Comparison of ENCODE assay signal across 1 cellular context in the genomic region with DNA sequence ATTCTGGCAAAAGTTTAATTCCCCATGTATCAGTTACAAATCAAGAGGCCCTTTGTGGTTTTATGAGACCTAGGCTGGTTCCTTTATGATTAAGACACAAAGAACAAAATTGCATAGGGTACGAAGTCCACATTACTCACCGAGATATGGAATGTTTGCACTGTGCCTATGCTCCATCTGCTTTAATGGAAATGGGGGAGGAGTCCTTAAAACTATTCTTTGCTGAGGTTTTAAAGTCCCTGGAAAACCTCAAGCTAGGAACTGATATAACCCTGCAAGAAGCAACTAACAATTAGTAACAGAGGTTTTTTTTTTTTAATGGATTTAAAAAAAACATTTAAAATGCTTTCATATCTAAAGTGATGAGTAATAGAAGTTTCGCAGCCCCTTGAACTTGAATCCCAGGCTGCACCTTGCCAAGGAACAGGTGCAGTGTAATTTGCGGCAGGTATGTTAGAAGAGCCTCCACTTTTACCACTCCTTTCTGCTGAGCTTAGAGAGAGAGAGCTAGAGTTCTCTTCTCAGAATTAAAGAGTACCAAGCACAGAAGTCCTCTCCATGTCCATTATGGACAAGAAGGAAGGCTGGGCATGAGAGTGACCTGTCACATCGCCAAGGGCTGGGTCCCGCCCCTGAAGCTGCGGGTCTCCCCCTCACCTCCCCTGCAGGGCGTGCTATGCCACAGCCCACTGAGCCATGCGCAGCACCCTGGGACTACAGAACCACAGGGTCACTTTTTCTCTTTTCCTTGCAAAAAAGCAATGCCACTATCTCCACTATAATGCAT.
TF ChIP-seq lines count a peak whose summit lies in the region.

No MANE protein-coding gene starts in this region.

TF ChIP-seq in HEK293, 187 proteins besides CTCF, POLR2A, EP300 and RAD21 (continued from another document and continues in another):
- TF ChIP-seq, protein P1, sequence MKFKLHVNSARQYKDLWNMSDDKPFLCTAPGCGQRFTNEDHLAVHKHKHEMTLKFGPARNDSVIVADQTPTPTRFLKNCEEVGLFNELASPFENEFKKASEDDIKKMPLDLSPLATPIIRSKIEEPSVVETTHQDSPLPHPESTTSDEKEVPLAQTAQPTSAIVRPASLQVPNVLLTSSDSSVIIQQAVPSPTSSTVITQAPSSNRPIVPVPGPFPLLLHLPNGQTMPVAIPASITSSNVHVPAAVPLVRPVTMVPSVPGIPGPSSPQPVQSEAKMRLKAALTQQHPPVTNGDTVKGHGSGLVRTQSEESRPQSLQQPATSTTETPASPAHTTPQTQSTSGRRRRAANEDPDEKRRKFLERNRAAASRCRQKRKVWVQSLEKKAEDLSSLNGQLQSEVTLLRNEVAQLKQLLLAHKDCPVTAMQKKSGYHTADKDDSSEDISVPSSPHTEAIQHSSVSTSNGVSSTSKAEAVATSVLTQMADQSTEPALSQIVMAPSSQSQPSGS (tag by site-specific recombination; IDR thresholded peaks at IDR 0.05; ENCODE audit: low read depth) = no peak
- no peak for TF ChIP-seq IKZF3 (tag by site-specific recombination; IDR thresholded peaks at IDR 0.05)
- TF ChIP-seq, protein P2, sequence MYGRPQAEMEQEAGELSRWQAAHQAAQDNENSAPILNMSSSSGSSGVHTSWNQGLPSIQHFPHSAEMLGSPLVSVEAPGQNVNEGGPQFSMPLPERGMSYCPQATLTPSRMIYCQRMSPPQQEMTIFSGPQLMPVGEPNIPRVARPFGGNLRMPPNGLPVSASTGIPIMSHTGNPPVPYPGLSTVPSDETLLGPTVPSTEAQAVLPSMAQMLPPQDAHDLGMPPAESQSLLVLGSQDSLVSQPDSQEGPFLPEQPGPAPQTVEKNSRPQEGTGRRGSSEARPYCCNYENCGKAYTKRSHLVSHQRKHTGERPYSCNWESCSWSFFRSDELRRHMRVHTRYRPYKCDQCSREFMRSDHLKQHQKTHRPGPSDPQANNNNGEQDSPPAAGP (tag by site-specific recombination; IDR thresholded peaks at IDR 0.05) = no peak
- TF ChIP-seq, protein P3, sequence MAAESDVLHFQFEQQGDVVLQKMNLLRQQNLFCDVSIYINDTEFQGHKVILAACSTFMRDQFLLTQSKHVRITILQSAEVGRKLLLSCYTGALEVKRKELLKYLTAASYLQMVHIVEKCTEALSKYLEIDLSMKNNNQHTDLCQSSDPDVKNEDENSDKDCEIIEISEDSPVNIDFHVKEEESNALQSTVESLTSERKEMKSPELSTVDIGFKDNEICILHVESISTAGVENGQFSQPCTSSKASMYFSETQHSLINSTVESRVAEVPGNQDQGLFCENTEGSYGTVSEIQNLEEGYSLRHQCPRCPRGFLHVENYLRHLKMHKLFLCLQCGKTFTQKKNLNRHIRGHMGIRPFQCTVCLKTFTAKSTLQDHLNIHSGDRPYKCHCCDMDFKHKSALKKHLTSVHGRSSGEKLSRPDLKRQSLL (tag by site-specific recombination; IDR thresholded peaks at IDR 0.05) = peak; percentile 68
- TF ChIP-seq, protein P4, sequence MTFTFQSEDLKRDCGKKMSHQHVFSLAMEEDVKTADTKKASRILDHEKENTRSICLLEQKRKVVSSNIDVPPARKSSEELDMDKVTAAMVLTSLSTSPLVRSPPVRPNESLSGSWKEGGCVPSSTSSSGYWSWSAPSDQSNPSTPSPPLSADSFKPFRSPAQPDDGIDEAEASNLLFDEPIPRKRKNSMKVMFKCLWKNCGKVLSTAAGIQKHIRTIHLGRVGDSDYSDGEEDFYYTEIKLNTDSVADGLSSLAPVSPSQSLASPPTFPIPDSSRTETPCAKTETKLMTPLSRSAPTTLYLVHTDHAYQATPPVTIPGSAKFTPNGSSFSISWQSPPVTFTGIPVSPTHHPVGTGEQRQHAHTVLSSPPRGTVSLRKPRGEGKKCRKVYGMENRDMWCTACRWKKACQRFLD (tag by site-specific recombination; IDR thresholded peaks at IDR 0.05) = no peak
- TF ChIP-seq, protein P5, sequence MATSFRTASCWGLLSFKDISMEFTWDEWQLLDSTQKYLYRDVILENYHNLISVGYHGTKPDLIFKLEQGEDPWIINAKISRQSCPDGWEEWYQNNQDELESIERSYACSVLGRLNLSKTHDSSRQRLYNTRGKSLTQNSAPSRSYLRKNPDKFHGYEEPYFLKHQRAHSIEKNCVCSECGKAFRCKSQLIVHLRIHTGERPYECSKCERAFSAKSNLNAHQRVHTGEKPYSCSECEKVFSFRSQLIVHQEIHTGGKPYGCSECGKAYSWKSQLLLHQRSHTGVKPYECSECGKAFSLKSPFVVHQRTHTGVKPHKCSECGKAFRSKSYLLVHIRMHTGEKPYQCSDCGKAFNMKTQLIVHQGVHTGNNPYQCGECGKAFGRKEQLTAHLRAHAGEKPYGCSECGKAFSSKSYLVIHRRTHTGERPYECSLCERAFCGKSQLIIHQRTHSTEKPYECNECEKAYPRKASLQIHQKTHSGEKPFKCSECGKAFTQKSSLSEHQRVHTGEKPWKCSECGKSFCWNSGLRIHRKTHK (tag by site-specific recombination; IDR thresholded peaks at IDR 0.05) = no peak
- TF ChIP-seq ZNF747 (tag by site-specific recombination; IDR thresholded peaks at IDR 0.05) = no peak
- no peak for TF ChIP-seq ZNF394 (tag by site-specific recombination; IDR thresholded peaks at IDR 0.05; ENCODE audit: borderline replicate concordance)
- TF ChIP-seq ZNF670 (tag by site-specific recombination; IDR thresholded peaks at IDR 0.05; ENCODE audit: low read depth) = no peak
- TF ChIP-seq ZNF654 (tag by site-specific recombination; IDR thresholded peaks at IDR 0.05; ENCODE audit: low read depth) = no peak
- TF ChIP-seq ZNF350 (tag by site-specific recombination; IDR thresholded peaks at IDR 0.05) = no peak
- TF ChIP-seq ZNF292 (tag by site-specific recombination; IDR thresholded peaks at IDR 0.05; ENCODE audit: borderline replicate concordance, low read depth) = no peak
- TF ChIP-seq, protein P6, sequence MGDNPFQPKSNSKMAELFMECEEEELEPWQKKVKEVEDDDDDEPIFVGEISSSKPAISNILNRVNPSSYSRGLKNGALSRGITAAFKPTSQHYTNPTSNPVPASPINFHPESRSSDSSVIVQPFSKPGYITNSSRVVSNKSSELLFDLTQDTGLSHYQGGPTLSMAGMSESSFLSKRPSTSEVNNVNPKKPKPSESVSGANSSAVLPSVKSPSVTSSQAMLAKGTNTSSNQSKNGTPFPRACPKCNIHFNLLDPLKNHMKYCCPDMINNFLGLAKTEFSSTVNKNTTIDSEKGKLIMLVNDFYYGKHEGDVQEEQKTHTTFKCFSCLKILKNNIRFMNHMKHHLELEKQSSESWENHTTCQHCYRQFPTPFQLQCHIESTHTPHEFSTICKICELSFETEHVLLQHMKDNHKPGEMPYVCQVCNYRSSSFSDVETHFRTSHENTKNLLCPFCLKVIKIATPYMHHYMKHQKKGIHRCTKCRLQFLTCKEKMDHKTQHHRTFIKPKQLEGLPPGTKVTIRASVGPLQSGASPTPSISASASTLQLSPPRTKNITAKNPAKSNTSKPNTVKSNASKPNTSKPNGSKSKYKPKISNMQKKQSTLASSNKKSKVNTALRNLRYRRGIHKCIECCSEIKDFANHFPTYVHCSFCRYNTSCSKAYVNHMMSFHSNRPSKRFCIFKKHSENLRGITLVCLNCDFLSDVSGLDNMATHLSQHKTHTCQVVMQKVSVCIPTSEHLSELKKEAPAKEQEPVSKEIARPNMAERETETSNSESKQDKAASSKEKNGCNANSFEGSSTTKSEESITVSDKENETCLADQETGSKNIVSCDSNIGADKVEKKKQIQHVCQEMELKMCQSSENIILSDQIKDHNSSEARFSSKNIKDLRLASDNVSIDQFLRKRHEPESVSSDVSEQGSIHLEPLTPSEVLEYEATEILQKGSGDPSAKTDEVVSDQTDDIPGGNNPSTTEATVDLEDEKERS (tag by site-specific recombination; IDR thresholded peaks at IDR 0.05) = no peak
- no peak for TF ChIP-seq RBAK (tag by site-specific recombination; IDR thresholded peaks at IDR 0.05)
- TF ChIP-seq ZNF324 (tag by site-specific recombination; IDR thresholded peaks at IDR 0.05) = no peak
- TF ChIP-seq, protein P7, sequence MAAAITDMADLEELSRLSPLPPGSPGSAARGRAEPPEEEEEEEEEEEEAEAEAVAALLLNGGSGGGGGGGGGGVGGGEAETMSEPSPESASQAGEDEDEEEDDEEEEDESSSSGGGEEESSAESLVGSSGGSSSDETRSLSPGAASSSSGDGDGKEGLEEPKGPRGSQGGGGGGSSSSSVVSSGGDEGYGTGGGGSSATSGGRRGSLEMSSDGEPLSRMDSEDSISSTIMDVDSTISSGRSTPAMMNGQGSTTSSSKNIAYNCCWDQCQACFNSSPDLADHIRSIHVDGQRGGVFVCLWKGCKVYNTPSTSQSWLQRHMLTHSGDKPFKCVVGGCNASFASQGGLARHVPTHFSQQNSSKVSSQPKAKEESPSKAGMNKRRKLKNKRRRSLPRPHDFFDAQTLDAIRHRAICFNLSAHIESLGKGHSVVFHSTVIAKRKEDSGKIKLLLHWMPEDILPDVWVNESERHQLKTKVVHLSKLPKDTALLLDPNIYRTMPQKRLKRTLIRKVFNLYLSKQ (tag by site-specific recombination; IDR thresholded peaks at IDR 0.05; ENCODE audit: borderline replicate concordance) = no peak
- peak; percentile 68; the same call in 1 of the 2 replicates for TF ChIP-seq ZSCAN30 (tag by site-specific recombination; IDR thresholded peaks at IDR 0.05)
- no peak for TF ChIP-seq GLIS2 (tag by site-specific recombination; IDR thresholded peaks at IDR 0.05)
- no peak for TF ChIP-seq ZFP69B (tag by site-specific recombination; IDR thresholded peaks at IDR 0.05)
- TF ChIP-seq ZNF629 (tag by site-specific recombination; IDR thresholded peaks at IDR 0.05) = no peak
- no peak for TF ChIP-seq ZNF785 (tag by site-specific recombination; IDR thresholded peaks at IDR 0.05)
- TF ChIP-seq, protein P8, sequence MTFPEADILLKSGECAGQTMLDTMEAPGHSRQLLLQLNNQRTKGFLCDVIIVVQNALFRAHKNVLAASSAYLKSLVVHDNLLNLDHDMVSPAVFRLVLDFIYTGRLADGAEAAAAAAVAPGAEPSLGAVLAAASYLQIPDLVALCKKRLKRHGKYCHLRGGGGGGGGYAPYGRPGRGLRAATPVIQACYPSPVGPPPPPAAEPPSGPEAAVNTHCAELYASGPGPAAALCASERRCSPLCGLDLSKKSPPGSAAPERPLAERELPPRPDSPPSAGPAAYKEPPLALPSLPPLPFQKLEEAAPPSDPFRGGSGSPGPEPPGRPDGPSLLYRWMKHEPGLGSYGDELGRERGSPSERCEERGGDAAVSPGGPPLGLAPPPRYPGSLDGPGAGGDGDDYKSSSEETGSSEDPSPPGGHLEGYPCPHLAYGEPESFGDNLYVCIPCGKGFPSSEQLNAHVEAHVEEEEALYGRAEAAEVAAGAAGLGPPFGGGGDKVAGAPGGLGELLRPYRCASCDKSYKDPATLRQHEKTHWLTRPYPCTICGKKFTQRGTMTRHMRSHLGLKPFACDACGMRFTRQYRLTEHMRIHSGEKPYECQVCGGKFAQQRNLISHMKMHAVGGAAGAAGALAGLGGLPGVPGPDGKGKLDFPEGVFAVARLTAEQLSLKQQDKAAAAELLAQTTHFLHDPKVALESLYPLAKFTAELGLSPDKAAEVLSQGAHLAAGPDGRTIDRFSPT (tag by site-specific recombination; IDR thresholded peaks at IDR 0.05) = no peak
- no peak for TF ChIP-seq ZNF558 (tag by site-specific recombination; IDR thresholded peaks at IDR 0.05)
- no peak for TF ChIP-seq ZNF138 (tag by site-specific recombination; IDR thresholded peaks at IDR 0.05; ENCODE audit: borderline replicate concordance)
- TF ChIP-seq, protein P9, sequence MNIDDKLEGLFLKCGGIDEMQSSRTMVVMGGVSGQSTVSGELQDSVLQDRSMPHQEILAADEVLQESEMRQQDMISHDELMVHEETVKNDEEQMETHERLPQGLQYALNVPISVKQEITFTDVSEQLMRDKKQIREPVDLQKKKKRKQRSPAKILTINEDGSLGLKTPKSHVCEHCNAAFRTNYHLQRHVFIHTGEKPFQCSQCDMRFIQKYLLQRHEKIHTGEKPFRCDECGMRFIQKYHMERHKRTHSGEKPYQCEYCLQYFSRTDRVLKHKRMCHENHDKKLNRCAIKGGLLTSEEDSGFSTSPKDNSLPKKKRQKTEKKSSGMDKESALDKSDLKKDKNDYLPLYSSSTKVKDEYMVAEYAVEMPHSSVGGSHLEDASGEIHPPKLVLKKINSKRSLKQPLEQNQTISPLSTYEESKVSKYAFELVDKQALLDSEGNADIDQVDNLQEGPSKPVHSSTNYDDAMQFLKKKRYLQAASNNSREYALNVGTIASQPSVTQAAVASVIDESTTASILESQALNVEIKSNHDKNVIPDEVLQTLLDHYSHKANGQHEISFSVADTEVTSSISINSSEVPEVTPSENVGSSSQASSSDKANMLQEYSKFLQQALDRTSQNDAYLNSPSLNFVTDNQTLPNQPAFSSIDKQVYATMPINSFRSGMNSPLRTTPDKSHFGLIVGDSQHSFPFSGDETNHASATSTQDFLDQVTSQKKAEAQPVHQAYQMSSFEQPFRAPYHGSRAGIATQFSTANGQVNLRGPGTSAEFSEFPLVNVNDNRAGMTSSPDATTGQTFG (tag by site-specific recombination; IDR thresholded peaks at IDR 0.05; ENCODE audit: borderline replicate concordance) = no peak
- no peak for TF ChIP-seq SP2 (tag by site-specific recombination; IDR thresholded peaks at IDR 0.05)
- TF ChIP-seq ZNF23 (tag by site-specific recombination; IDR thresholded peaks at IDR 0.05; ENCODE audit: borderline replicate concordance) = no peak
- no peak for TF ChIP-seq ZNF514 (tag by site-specific recombination; IDR thresholded peaks at IDR 0.05)
- TF ChIP-seq, protein P10, sequence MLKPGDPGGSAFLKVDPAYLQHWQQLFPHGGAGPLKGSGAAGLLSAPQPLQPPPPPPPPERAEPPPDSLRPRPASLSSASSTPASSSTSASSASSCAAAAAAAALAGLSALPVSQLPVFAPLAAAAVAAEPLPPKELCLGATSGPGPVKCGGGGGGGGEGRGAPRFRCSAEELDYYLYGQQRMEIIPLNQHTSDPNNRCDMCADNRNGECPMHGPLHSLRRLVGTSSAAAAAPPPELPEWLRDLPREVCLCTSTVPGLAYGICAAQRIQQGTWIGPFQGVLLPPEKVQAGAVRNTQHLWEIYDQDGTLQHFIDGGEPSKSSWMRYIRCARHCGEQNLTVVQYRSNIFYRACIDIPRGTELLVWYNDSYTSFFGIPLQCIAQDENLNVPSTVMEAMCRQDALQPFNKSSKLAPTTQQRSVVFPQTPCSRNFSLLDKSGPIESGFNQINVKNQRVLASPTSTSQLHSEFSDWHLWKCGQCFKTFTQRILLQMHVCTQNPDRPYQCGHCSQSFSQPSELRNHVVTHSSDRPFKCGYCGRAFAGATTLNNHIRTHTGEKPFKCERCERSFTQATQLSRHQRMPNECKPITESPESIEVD (tag by site-specific recombination; IDR thresholded peaks at IDR 0.05) = peak; percentile 93
- no peak for TF ChIP-seq ZNF544 (tag by site-specific recombination; IDR thresholded peaks at IDR 0.05)
- TF ChIP-seq PRDM1 (tag by site-specific recombination; IDR thresholded peaks at IDR 0.05) = no peak
- TF ChIP-seq ZNF548 (tag by site-specific recombination; IDR thresholded peaks at IDR 0.05) = no peak
- TF ChIP-seq ZNF391 (tag by site-specific recombination; IDR thresholded peaks at IDR 0.05; ENCODE audit: borderline replicate concordance, low read depth) = no peak
- TF ChIP-seq ZNF112 (tag by site-specific recombination; IDR thresholded peaks at IDR 0.05) = no peak
- no peak for TF ChIP-seq ZNF423 (tag by site-specific recombination; IDR thresholded peaks at IDR 0.05)
